ENCODE assay signal across 8 cellular contexts in genomic region chr14:24093901-24094838, GRCh38. TPM values are rescaled to one million over a fixed set of nuclear protein-coding genes. Genes with fewer than 3 reads are reported as not detected.
DNase-seq lines count a peak whose midpoint lies in the region; ATAC-seq and TF ChIP-seq lines count a peak whose summit lies in the region.

TSS of gene PCK2 (plus strand) at chr14:24094311. CDS start at chr14:24094406, 95 bp downstream.

- H3K27me3 Mint-ChIP-seq in chondrocyte (ENCODE audit: low read depth), result no peaks in the 10 kb centered on the region

- H3K27me3 ChIP-seq in ACC112 (ENCODE audit: insufficient read depth, low read length), result no peaks in the 10 kb centered on the region

- peaks cover 10% of the 10 kb centered on the region for H3K79me2 ChIP-seq in ACC112 (ENCODE audit: control insufficient read depth, insufficient read depth, low read length, unreplicated experiment)

- peak within 1 kb of the TSS; percentile 99 for H3K4me3 Mint-ChIP-seq in chondrocyte (ENCODE audit: unreplicated experiment)

- ATAC-seq in GM18907 (IDR thresholded peaks at IDR 0.05; ENCODE audit: unreplicated experiment), result peak; percentile 60
- peak; percentile 33 for ATAC-seq in HG03159 (IDR thresholded peaks at IDR 0.05; ENCODE audit: unreplicated experiment)

- peak within 1 kb of the TSS; percentile 82 for H2AFZ ChIP-seq in ACC112 (ENCODE audit: low read length, unreplicated experiment)

- H3K9me3 Mint-ChIP-seq in chondrocyte (ENCODE audit: low read depth), result no peaks in the 10 kb centered on the region

- peak; percentile 50 for TF ChIP-seq CTCF in chondrocyte (IDR thresholded peaks at IDR 0.05)

- no peak within 1 kb of the TSS for H3K27ac ChIP-seq in ACC112 (ENCODE audit: low read depth, low read length)

- peaks cover 35% of the 10 kb centered on the region for H3K4me1 Mint-ChIP-seq in chondrocyte (ENCODE audit: low read depth)

- peak within 1 kb of the TSS; percentile 97 for H3K27ac Mint-ChIP-seq in chondrocyte (ENCODE audit: unreplicated experiment)

- H3K4me3 ChIP-seq in ACC112 (ENCODE audit: low read depth, low read length), result peak within 1 kb of the TSS; percentile 87

- DNase-seq in NCI-H446 (lab: John Stamatoyannopoulos, UW) (peak; percentile 82 to 93), chondrocyte (ENCODE audit: low spot score) (no peak), kidney tubule cell (ENCODE audit: low spot score) (peak; percentile 92)
- peak; percentile 79 for DNase-seq in activated CD4-positive, CD25-positive, alpha-beta regulatory T cell treated with anti-CD3 and anti-CD28 coated beads, Interleukin-2, amount 50 U/mL, for 72 hours
- peak; percentile 92 for DNase-seq in stimulated activated CD4-positive, alpha-beta T cell treated with anti-CD3 and anti-CD28 coated beads, Interleukin-1b, Interleukin-23, amount 100 ng/mL, for 48 hours

- peaks cover 4% of the 10 kb centered on the region for H3K4me1 ChIP-seq in ACC112 (ENCODE audit: control insufficient read depth, insufficient read depth, low read length, unreplicated experiment)

- H3K36me3 Mint-ChIP-seq in chondrocyte (ENCODE audit: low read depth), result peaks cover 10% of the 10 kb centered on the region

- no peaks in the 10 kb centered on the region for H3K36me3 ChIP-seq in ACC112 (ENCODE audit: insufficient read depth, low read length)

RNA-seq across cellular contexts. Expression of gene PCK2, which starts in this region (rescaled TPM):
- total RNA-seq in chondrocyte, result 18.7 to 126 TPM (median 118 TPM) in 3 replicates
